ENCODE assay signal across 8 cellular contexts in genomic region chr4:83013420-83013867, GRCh38. TPM values are rescaled to one million over a fixed set of nuclear protein-coding genes. Genes with fewer than 3 reads are reported as not detected.
DNase-seq lines count a peak whose midpoint lies in the region; ATAC-seq, FAIRE-seq and TF ChIP-seq lines count a peak whose summit lies in the region.

No MANE protein-coding gene starts in this region.

- H3K27ac ChIP-seq in BLaER1 (peak overlapping the region; percentile 76), HUES48 (ENCODE audit: low read depth, low read length) (peak overlapping the region; percentile 86), GM12878 (ENCODE audit: control insufficient read depth, insufficient read depth) (peak overlapping the region; percentile 60), upper lobe of right lung (peak overlapping the region; percentile 88)

- H2AFZ ChIP-seq in GM12878 (ENCODE audit: control insufficient read depth, low read depth, low read length), result peak overlapping the region; percentile 90

- H3K36me3 ChIP-seq in BLaER1, result no peaks in the 10 kb centered on the region
- no peaks in the 10 kb centered on the region for H3K36me3 ChIP-seq in HUES48 (ENCODE audit: control insufficient read depth, insufficient read depth, low read length)
- no peaks in the 10 kb centered on the region for H3K36me3 ChIP-seq in GM12878 (ENCODE audit: control insufficient read depth in 2 of 2, insufficient read depth in 2 of 2, low read length in 1 of 2)
- no peaks in the 10 kb centered on the region for H3K36me3 ChIP-seq in upper lobe of right lung

- intact Hi-C loops in GM12878 (cut with micrococcal nuclease; ENCODE audit: unreplicated experiment), result loop anchor here (1.0 to 10.0 kb wide), 5 partner anchors 21 to 579 kb away; partner anchors contain the start of genes ENOPH1, HNRNPDL, SEC31A and THAP9
- intact Hi-C loops in lower leg skin (cut with DNase I; ENCODE audit: low total_unique reads), result no loop called here
- intact Hi-C loops in upper lobe of right lung (cut with DNase I), result no loop called here

- TF ChIP-seq CTCF in GM12878 (IDR thresholded peaks at IDR 0.05 in 2 of 3, conservative IDR thresholded peaks at IDR 0.05 in 1 of 3; ENCODE audit: control insufficient read depth in 2 of 3, extremely low read depth in 1 of 3, insufficient read depth in 1 of 3, low read depth in 3 of 3, low read length in 3 of 3) (no peak), lower leg skin (IDR thresholded peaks at IDR 0.05) (no peak), upper lobe of right lung (IDR thresholded peaks at IDR 0.05) (no peak)

- peaks cover 38% of the 10 kb centered on the region for H3K79me2 ChIP-seq in GM12878 (ENCODE audit: control insufficient read depth, insufficient read depth, low read length)

- H3K4me2 ChIP-seq in BLaER1 (peak overlapping the region; percentile 49), GM12878 (ENCODE audit: control insufficient read depth, insufficient read depth) (peak overlapping the region; percentile 5)

- TSS peak; percentile 94 for BruUV-seq in GM12878 (replicated peaks; lab: Mats Ljungman, UMichigan)

- no peak for TF ChIP-seq POLR2A in GM12878 (IDR thresholded peaks at IDR 0.05; ENCODE audit: low read depth, low read length)
- TF ChIP-seq POLR2A in lower leg skin (IDR thresholded peaks at IDR 0.05), result no peak

- peak overlapping the region; percentile 77 for H3K9ac ChIP-seq in BLaER1
- peak overlapping the region; percentile 45 for H3K9ac ChIP-seq in HUES48 (ENCODE audit: low read depth, low read length)
- H3K9ac ChIP-seq in GM12878 (ENCODE audit: control insufficient read depth, insufficient read depth, low read length), result peak overlapping the region; percentile 62

- no peak for TF ChIP-seq RAD21 in GM12878 (IDR thresholded peaks at IDR 0.05; ENCODE audit: insufficient read depth, low read depth, low read length)

- peak overlapping the region; percentile 98 for H3K4me3 ChIP-seq in BLaER1
- peak overlapping the region; percentile 92 for H3K4me3 ChIP-seq in HUES48 (ENCODE audit: low read depth, low read length)
- H3K4me3 ChIP-seq in GM12878, result peak overlapping the region; percentile 77
- peak overlapping the region; percentile 17 for H3K4me3 ChIP-seq in lower leg skin (ENCODE audit: low read depth, poor library complexity, severe bottlenecking)
- peak overlapping the region; percentile 77 for H3K4me3 ChIP-seq in upper lobe of right lung

- H3K27me3 ChIP-seq in BLaER1, result no peaks in the 10 kb centered on the region
- H3K27me3 ChIP-seq in HUES48 (ENCODE audit: control insufficient read depth, insufficient read depth, low read length), result peaks cover 21% of the 10 kb centered on the region
- no peaks in the 10 kb centered on the region for H3K27me3 ChIP-seq in GM12878 (replicated peaks in 1 of 2; ENCODE audit: control insufficient read depth in 2 of 2, insufficient read depth in 2 of 2, low read length in 1 of 2)
- H3K27me3 ChIP-seq in upper lobe of right lung, result no peaks in the 10 kb centered on the region

- SMC1A ChIA-PET in GM12878 (lab: Charles Lee; ENCODE audit: uncharacterized antibody, unreplicated experiment), result interaction anchor here (0.9 to 3.4 kb wide), 5 partner anchors 22 to 267 kb away, joined by 3 to 15 read pairs (median 5); partner anchors contain the start of genes COPS4 and SEC31A

- H3K4me1 ChIP-seq in BLaER1 (peaks cover 27% of the 10 kb centered on the region), HUES48 (ENCODE audit: control insufficient read depth, insufficient read depth, low read length) (peaks cover 20% of the 10 kb centered on the region; the same call in 1 of the 2 replicates), GM12878 (ENCODE audit: control insufficient read depth, insufficient read depth, low read length) (no peaks in the 10 kb centered on the region), upper lobe of right lung (peaks cover 30% of the 10 kb centered on the region)

- H4K20me1 ChIP-seq in BLaER1 (0 out of 2 replicates have a peak, but pooled peaks cover 4% of the 10 kb centered on the region), GM12878 (ENCODE audit: control insufficient read depth, insufficient read depth) (no peaks in the 10 kb centered on the region)

- DNase-seq in GM12878 (ENCODE audit: low read depth, low spot score) (no peak), lower leg skin (ENCODE audit: low spot score in 2 of 2) (no peak), upper lobe of right lung (no peak), retina (no peak), glomerular visceral epithelial cell (ENCODE audit: extremely low spot score) (no peak)

- no peak for ATAC-seq in GM12878
- ATAC-seq in upper lobe of right lung, result no peak
- no peak for ATAC-seq in GM19324 (IDR thresholded peaks at IDR 0.05; ENCODE audit: low FRiP score, unreplicated experiment)

- TF ChIP-seq EP300 in GM12878 (IDR thresholded peaks at IDR 0.05; ENCODE audit: borderline replicate concordance in 1 of 2, control insufficient read depth in 1 of 2, low read depth in 2 of 2, low read length in 2 of 2), result no peak

- under 1% methylated on average over 13 of the region's 13 CpGs for WGBS in GM12878 (ENCODE audit: insufficient coverage, insufficient replicate concordance, low lambda C conversion rate, missing lambda C conversion rate)
- WGBS in lower leg skin, 2 donors, result 4 to 5% methylated on average over 13 of the region's 13 CpGs

- FAIRE-seq in GM12878 (lab: Jason Lieb, UNC), result no peak

- CTCF ChIA-PET in GM12878 (lab: Yijun Ruan, JAX), result interaction anchor here (1.1 to 1.2 kb wide), 2 partner anchors 22 to 122 kb away, joined by 3 to 4 read pairs; partner anchors contain the start of gene COPS4

- in situ Hi-C loops in GM12878 (cut with MboI), result loop anchor here (5.0 kb wide), 1 partner anchor 121 kb away; the partner anchor contains the start of gene SEC31A

- H3K9me3 ChIP-seq in BLaER1 (no peaks in the 10 kb centered on the region), HUES48 (ENCODE audit: control insufficient read depth, insufficient read depth, low read length) (no peaks in the 10 kb centered on the region), GM12878 (replicated peaks; ENCODE audit: control insufficient read depth, insufficient read depth, low read length) (no peaks in the 10 kb centered on the region), upper lobe of right lung (no peaks in the 10 kb centered on the region)

- POLR2A ChIA-PET in GM12878 (lab: Charles Lee), result interaction anchor here (0.6 to 1.4 kb wide), 4 partner anchors 11 to 114 kb away, joined by 3 to 6 read pairs (median 4); partner anchors contain the start of gene COPS4

- RAD21 ChIA-PET in GM12878 (lab: Charles Lee; ENCODE audit: unreplicated experiment), result interaction anchor here (0.7 to 6.5 kb wide), 5 partner anchors 20 to 270 kb away, joined by 3 to 68 read pairs (median 5); partner anchors contain the start of genes COPS4 and THAP9

TF ChIP-seq in GM12878, 131 proteins besides CTCF, POLR2A, EP300 and RAD21 (continues in another document):
- no peak; the same call in 1 of the 2 replicates for TF ChIP-seq RELB (IDR thresholded peaks at IDR 0.05; ENCODE audit: low read depth)

RNA-seq across cellular contexts. Expression of gene LIN54, which starts 2.8 kb away (rescaled TPM):
- 20.8 and 21.2 TPM in 2 replicates for total RNA-seq in GM12878 (2013; cell fraction: nucleolus; rRNA removed)
- total RNA-seq in GM12878 (2014; rRNA removed) (16.3 and 18.6 TPM in 2 replicates), GM12878 (2014; rRNA removed; fragmentation: Illumina TruSeq; extraction: Trizol) (17.3 and 19.0 TPM in 2 replicates), GM12878 (2021) (13.1 and 14.5 TPM in 2 replicates), lower leg skin (10 to 100 TPM; 16.9 to 25.3 (median 17.8) TPM), upper lobe of right lung (9.8 TPM)
- 1.7 TPM for polyA plus RNA-seq in GM12878 (2011; ENCODE audit: low read depth)
- polyA plus RNA-seq in GM12878 (2011; rRNA removed) (20.4 and 24.2 TPM in 2 replicates), GM12878 (2014; fragmentation: Illumina TruSeq; extraction: Trizol) (13.9 and 16.1 TPM in 2 replicates), GM12878 (2014; fragmentation: Nextera tagmentation; extraction: Ambion mirVana) (1 to 10 TPM; 1.5 to 2.0 TPM), GM12878 (2014; rRNA removed) (7.8 and 8.8 TPM in 2 replicates), GM12878 (2016; fragmentation: Nextera tagmentation; extraction: Ambion mirVana) (10 to 100 TPM in 1 of 2 experiments, 1 to 10 TPM in 1; 9.6 to 10.5 TPM)
- polyA plus RNA-seq in GM12878 (2011; cell fraction: cytosol; rRNA removed), result 12.2 and 14.1 TPM in 2 replicates
- 7.6 and 8.2 TPM in 2 replicates for polyA plus RNA-seq in GM12878 (2011; cell fraction: nucleus; rRNA removed)
- polyA plus RNA-seq in GM12878 (2012), result 3.2 and 5.3 TPM in 2 replicates
- polyA minus RNA-seq in GM12878 (2011; rRNA and poly(A)+ RNA removed), result 49.2 and 64.7 TPM in 2 replicates
- polyA minus RNA-seq in GM12878 (2011; cell fraction: cytosol; rRNA and poly(A)+ RNA removed), result 14.7 and 17.7 TPM in 2 replicates
- 14.6 and 22.1 TPM in 2 replicates for polyA minus RNA-seq in GM12878 (2011; cell fraction: nucleus; rRNA and poly(A)+ RNA removed)

RNA-seq across cellular contexts. Expression of gene COPS4, which starts 21.5 kb away (rescaled TPM):
- total RNA-seq in GM12878 (2013; cell fraction: nucleolus; rRNA removed), result 21.9 and 26.4 TPM in 2 replicates
- total RNA-seq in GM12878 (2014; rRNA removed) (54.6 and 65.1 TPM in 2 replicates), GM12878 (2014; rRNA removed; fragmentation: Illumina TruSeq; extraction: Trizol) (59.6 and 63.4 TPM in 2 replicates), GM12878 (2021) (34.2 and 35.5 TPM in 2 replicates), lower leg skin (10 to 100 TPM; 18.4 to 56.5 (median 43.7) TPM), upper lobe of right lung (24.3 TPM)
- 32.4 TPM for polyA plus RNA-seq in GM12878 (2011; ENCODE audit: low read depth)
- polyA plus RNA-seq in GM12878 (2011; rRNA removed) (55.2 and 76.7 TPM in 2 replicates), GM12878 (2014; fragmentation: Illumina TruSeq; extraction: Trizol) (73.8 and 95.4 TPM in 2 replicates), GM12878 (2014; fragmentation: Nextera tagmentation; extraction: Ambion mirVana) (100 to 1,000 TPM; 112 to 159 TPM), GM12878 (2014; rRNA removed) (45.2 and 59.6 TPM in 2 replicates), GM12878 (2016; fragmentation: Nextera tagmentation; extraction: Ambion mirVana) (10 to 100 TPM; 79.9 to 89.3 TPM)
- 38.9 and 59.8 TPM in 2 replicates for polyA plus RNA-seq in GM12878 (2011; cell fraction: cytosol; rRNA removed)
- polyA plus RNA-seq in GM12878 (2011; cell fraction: nucleus; rRNA removed), result 27.6 and 32.8 TPM in 2 replicates
- polyA plus RNA-seq in GM12878 (2012), result 37.5 and 45.6 TPM in 2 replicates
- polyA minus RNA-seq in GM12878 (2011; rRNA and poly(A)+ RNA removed), result 35.3 and 55.5 TPM in 2 replicates
- 7.6 and 10.0 TPM in 2 replicates for polyA minus RNA-seq in GM12878 (2011; cell fraction: cytosol; rRNA and poly(A)+ RNA removed)
- polyA minus RNA-seq in GM12878 (2011; cell fraction: nucleus; rRNA and poly(A)+ RNA removed), result 10.5 and 20.9 TPM in 2 replicates

Comparison
In these comparisons a context has a peak if more than half of its experiments do, and no peak if none do; other contexts are left out.
1. H3K4me3 ChIP-seq: peak in every context shown above with its lines; median percentile 98 in BLaER1; 92 in HUES48; 77 in GM12878; 77 in upper lobe of right lung; 17 in lower leg skin.